ENCODE assay signal across 9 cellular contexts in the genomic region with DNA sequence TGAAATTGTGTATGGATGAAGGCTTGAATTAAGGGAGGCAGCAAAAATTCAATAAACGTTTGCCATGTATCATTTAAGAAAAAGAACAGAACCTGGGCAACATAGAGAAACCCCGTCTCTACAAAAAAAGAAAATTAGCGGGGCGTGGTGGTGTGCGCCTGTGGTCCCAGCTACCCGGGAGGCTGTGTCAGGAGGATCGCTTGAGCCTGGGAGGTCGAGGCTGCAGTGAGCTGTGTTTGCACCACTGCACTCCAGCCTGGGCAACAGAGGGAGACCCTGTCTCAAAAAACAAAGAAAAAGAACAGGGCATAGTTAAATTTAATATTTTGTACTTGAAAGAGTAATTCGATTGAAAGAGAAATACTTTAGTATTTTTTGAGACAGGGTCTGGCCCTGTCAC. TPM values are rescaled to one million over a fixed set of nuclear protein-coding genes. Genes with fewer than 3 reads are reported as not detected.
A peak's percentile ranks its signal among the peaks of the same experiment; 100 is the strongest.
DNase-seq lines count a peak whose midpoint lies in the region; ATAC-seq, FAIRE-seq and TF ChIP-seq lines count a peak whose summit lies in the region.
"Had no signal": no experiment of that assay in that cellular context is flagged by ENCODE, and none has a peak within 500 bp of the region (broad histone marks: within the 10 kb centered on the region; RNA-seq: fewer than 3 reads in every experiment).

No MANE protein-coding gene starts in this region.

- H3K36me3 ChIP-seq in left ventricle myocardium inferior (peaks cover 21% of the 10 kb centered on the region), Peyer's patch (peaks cover 0 to 21% (median 0%) of the 10 kb centered on the region in 3 donors)

- CTCF ChIA-PET in MCF 10A (lab: Yijun Ruan, JAX), result interaction anchor here (1.2 to 1.5 kb wide), 3 partner anchors 32 to 70 kb away, joined by 5 to 8 read pairs (median 5); no protein-coding TSS in a partner anchor

- TF ChIP-seq CTCF in left ventricle myocardium inferior (IDR thresholded peaks at IDR 0.05; ENCODE audit: borderline replicate concordance) (no peak), MCF 10A (IDR thresholded peaks at IDR 0.05; ENCODE audit: unreplicated experiment) (no peak), mesothelial cell of epicardium (IDR thresholded peaks at IDR 0.05; ENCODE audit: unreplicated experiment) (no peak), Peyer's patch (IDR thresholded peaks at IDR 0.05) (no peak), D721Med (IDR thresholded peaks at IDR 0.05; ENCODE audit: insufficient read depth, missing control alignments) (no peak)

- H3K4me1 ChIP-seq in left ventricle myocardium inferior (peaks cover 73% of the 10 kb centered on the region), Peyer's patch (peaks cover 0 to 27% (median 9%) of the 10 kb centered on the region in 4 donors)

- H3K27me3 ChIP-seq in left ventricle myocardium inferior (ENCODE audit: low read depth) (no peaks in the 10 kb centered on the region), Peyer's patch (no peaks in the 10 kb centered on the region)

- H3K27me3 Mint-ChIP-seq in MCF 10A (ENCODE audit: insufficient read depth, unreplicated experiment), result no peaks in the 10 kb centered on the region
- no peaks in the 10 kb centered on the region for H3K27me3 Mint-ChIP-seq in mesothelial cell of epicardium (ENCODE audit: low read depth)

- BruUV-seq in MCF 10A (replicated peaks; lab: Mats Ljungman, UMichigan), result no TSS peak

- ATAC-seq in left cardiac atrium, result no peak

- H3K27ac Mint-ChIP-seq in MCF 10A (ENCODE audit: low read depth, unreplicated experiment) (peak overlapping the region; percentile 88), mesothelial cell of epicardium (peak overlapping the region; percentile 47)

- TF ChIP-seq POLR2A in Peyer's patch (IDR thresholded peaks at IDR 0.05), result no peak

- H3K27ac ChIP-seq in left ventricle myocardium inferior (replicated peaks) (peak overlapping the region; percentile 89), Peyer's patch (no peak overlapping the region)

- H3K9me3 Mint-ChIP-seq in MCF 10A (ENCODE audit: unreplicated experiment) (no peaks in the 10 kb centered on the region), mesothelial cell of epicardium (no peaks in the 10 kb centered on the region)

- no peaks in the 10 kb centered on the region for H3K9me3 ChIP-seq in left ventricle myocardium inferior (replicated peaks)
- no peaks in the 10 kb centered on the region for H3K9me3 ChIP-seq in Peyer's patch

- H3K4me1 Mint-ChIP-seq in MCF 10A (ENCODE audit: insufficient read depth, unreplicated experiment) (peaks cover 13% of the 10 kb centered on the region), mesothelial cell of epicardium (peaks cover 27% of the 10 kb centered on the region)

- peak overlapping the region; percentile 88 for H3K4me3 Mint-ChIP-seq in MCF 10A (ENCODE audit: unreplicated experiment)
- peak overlapping the region; percentile 98 for H3K4me3 Mint-ChIP-seq in mesothelial cell of epicardium

- H3K36me3 Mint-ChIP-seq in MCF 10A (ENCODE audit: insufficient read depth, unreplicated experiment) (peaks cover 41% of the 10 kb centered on the region), mesothelial cell of epicardium (peaks cover 11% of the 10 kb centered on the region)

- POLR2A ChIA-PET in MCF 10A (lab: Yijun Ruan, JAX), result interaction anchor here (0.9 to 2.1 kb wide), 3 partner anchors 24 to 63 kb away, joined by 3 to 10 read pairs (median 7); partner anchors contain the start of gene PDCD2L

- no peak for FAIRE-seq in D721Med (lab: Jason Lieb, UNC)

- H3K4me3 ChIP-seq in left ventricle myocardium inferior, result peak overlapping the region; percentile 90
- peak overlapping the region in 2 of 4 donors; percentile 85 to 88 for H3K4me3 ChIP-seq in Peyer's patch

- no peak for DNase-seq in left ventricle myocardium inferior
- DNase-seq in left cardiac atrium, result no peak
- no peak for DNase-seq in MCF 10A (ENCODE audit: unreplicated experiment)
- no peak for DNase-seq in mesothelial cell of epicardium (ENCODE audit: low spot score in 2 of 2, unreplicated experiment in 2 of 2)
- DNase-seq in amygdala (lab: John Stamatoyannopoulos, UW), result no peak
- no peak for DNase-seq in OCI-M1 (lab: John Stamatoyannopoulos, UW)
- no peak for DNase-seq in Peyer's patch
- no peak for DNase-seq in D721Med (ENCODE audit: insufficient read length, low spot score)
- DNase-seq: left colon had no signal

- intact Hi-C loops in left ventricle myocardium inferior (cut with micrococcal nuclease) (no loop called here), left cardiac atrium (cut with DNase I) (no loop called here), MCF 10A (cut with micrococcal nuclease) (no loop called here)

RNA-seq across cellular contexts. Expression of gene UBA2, which starts 1.4 kb away (rescaled TPM):
- total RNA-seq in left ventricle myocardium inferior (44.0 TPM), left cardiac atrium (10 to 100 TPM; 48.4 to 61.6 TPM), MCF 10A (2022) (118 and 126 TPM in 2 replicates), mesothelial cell of epicardium (98.7 to 113 TPM (median 106 TPM) in 3 replicates), Peyer's patch (100 to 1,000 TPM in 1 of 4 donors, 10 to 100 TPM in 3; 34.0 to 102 (median 49.2) TPM)

RNA-seq across cellular contexts. Expression of gene PDCD2L, which starts 25.4 kb away (rescaled TPM):
- 12.8 TPM for total RNA-seq in left ventricle myocardium inferior
- 1 to 10 TPM; 6.5 to 7.5 TPM for total RNA-seq in left cardiac atrium
- total RNA-seq in MCF 10A (2022), result 11.1 and 24.4 TPM in 2 replicates
- total RNA-seq in mesothelial cell of epicardium, result 10.0 to 16.5 TPM (median 12.5 TPM) in 3 replicates
- total RNA-seq in Peyer's patch, result 10 to 100 TPM in 2 of 4 donors, 1 to 10 TPM in 2; 8.6 to 14.0 (median 10.3) TPM

RNA-seq across cellular contexts. Expression of gene WTIP, which starts 52.0 kb away (rescaled TPM):
- total RNA-seq in left ventricle myocardium inferior (19.5 TPM), left cardiac atrium (10 to 100 TPM; 16.9 to 19.2 TPM), MCF 10A (2022) (15.9 and 22.6 TPM in 2 replicates), mesothelial cell of epicardium (42.3 to 45.9 TPM (median 42.5 TPM) in 3 replicates), Peyer's patch (10 to 100 TPM in 1 of 4 donors, 1 to 10 TPM in 3; 1.2 to 18.2 (median 4.7) TPM)
